ENCODE assay signal across 15 cellular contexts in genomic region chr2:61268249-61268648, GRCh38.
"Had no signal": no experiment of that assay in that cellular context is flagged by ENCODE, and none has a peak within 500 bp of the region (broad histone marks: within the 10 kb centered on the region; RNA-seq: fewer than 3 reads in every experiment).

No MANE protein-coding gene starts in this region.

- H3K27ac Mint-ChIP-seq: activated CD4-positive, alpha-beta memory T cell treated with anti-CD3 and anti-CD28 coated beads for 36 hours; natural killer cell treated with Interleukin-12 subunit alpha and Interleukin-12 subunit beta and Interleukin-15 and Interleukin-18, amount 100 ng/mL, for 72 hours; stimulated activated naive B cell treated with anti-CD40 and anti-IgM and Interleukin-4, amounts not matched to agents 10 μg/mL and 1 μg/mL and 100 μg/mL, for 72 hours had no signal

- H3K4me3 ChIP-seq: coronary artery, lung, mucosa of descending colon, sigmoid colon had no signal

- H3K27ac ChIP-seq: coronary artery, sigmoid colon had no signal

- H3K27me3 ChIP-seq: sigmoid colon had no signal

- DNase-seq: activated CD4-positive, alpha-beta memory T cell treated with anti-CD3 and anti-CD28 coated beads for 36 hours; activated CD4-positive, CD25-positive, alpha-beta regulatory T cell treated with anti-CD3 and anti-CD28 coated beads, Interleukin-2, amount 50 U/mL, for 72 hours; activated gamma-delta T cell; activated T-cell treated with anti-CD3 and anti-CD28 coated beads, Interleukin-2, amount 50 U/mL, for 4 hours; caudate nucleus; effector CD4-positive, alpha-beta T cell; hypothalamus; mucosa of descending colon; sigmoid colon; stimulated activated CD4-positive, alpha-beta T cell treated with anti-CD3 and anti-CD28 coated beads, Interleukin-2, amount 100 ng/mL, for 24 hours; stimulated activated naive B cell treated with anti-CD40 and anti-IgM and Interleukin-4, amounts not matched to agents 10 μg/mL and 1 μg/mL and 100 μg/mL, for 72 hours; trophoblast cell had no signal

- ATAC-seq: mucosa of descending colon; natural killer cell treated with Interleukin-12 subunit alpha and Interleukin-12 subunit beta and Interleukin-15 and Interleukin-18, amount 100 ng/mL, for 72 hours; stimulated activated naive B cell treated with anti-CD40 and anti-IgM and Interleukin-4, amounts not matched to agents 10 μg/mL and 1 μg/mL and 100 μg/mL, for 72 hours had no signal

- H3K4me1 ChIP-seq: sigmoid colon had no signal

- H3K4me1 Mint-ChIP-seq: stimulated activated naive B cell treated with anti-CD40 and anti-IgM and Interleukin-4, amounts not matched to agents 10 μg/mL and 1 μg/mL and 100 μg/mL, for 72 hours had no signal

- H3K9me3 Mint-ChIP-seq: activated CD4-positive, alpha-beta memory T cell treated with anti-CD3 and anti-CD28 coated beads for 36 hours; activated T-cell treated with anti-CD3 and anti-CD28 coated beads, Interleukin-2, amount 50 U/mL, for 4 hours; natural killer cell treated with Interleukin-12 subunit alpha and Interleukin-12 subunit beta and Interleukin-15 and Interleukin-18, amount 100 ng/mL, for 72 hours; stimulated activated naive B cell treated with anti-CD40 and anti-IgM and Interleukin-4, amounts not matched to agents 10 μg/mL and 1 μg/mL and 100 μg/mL, for 72 hours had no signal

- H3K4me3 Mint-ChIP-seq: activated CD4-positive, alpha-beta memory T cell treated with anti-CD3 and anti-CD28 coated beads for 36 hours; activated T-cell treated with anti-CD3 and anti-CD28 coated beads, Interleukin-2, amount 50 U/mL, for 4 hours; natural killer cell treated with Interleukin-12 subunit alpha and Interleukin-12 subunit beta and Interleukin-15 and Interleukin-18, amount 100 ng/mL, for 72 hours; stimulated activated naive B cell treated with anti-CD40 and anti-IgM and Interleukin-4, amounts not matched to agents 10 μg/mL and 1 μg/mL and 100 μg/mL, for 72 hours had no signal

- H3K9me3 ChIP-seq: mucosa of descending colon, sigmoid colon had no signal

- H3K27me3 Mint-ChIP-seq: activated CD4-positive, alpha-beta memory T cell treated with anti-CD3 and anti-CD28 coated beads for 36 hours; natural killer cell treated with Interleukin-12 subunit alpha and Interleukin-12 subunit beta and Interleukin-15 and Interleukin-18, amount 100 ng/mL, for 72 hours; stimulated activated naive B cell treated with anti-CD40 and anti-IgM and Interleukin-4, amounts not matched to agents 10 μg/mL and 1 μg/mL and 100 μg/mL, for 72 hours had no signal
